10 cellular contexts compared by ENCODE assay signal in genomic region chr11:126485021-126485781, GRCh38.
DNase-seq lines count a peak whose midpoint lies in the region; ATAC-seq and TF ChIP-seq lines count a peak whose summit lies in the region.
"Had no signal": no experiment of that assay in that cellular context is flagged by ENCODE, and none has a peak within 500 bp of the region (broad histone marks: within the 10 kb centered on the region; RNA-seq: fewer than 3 reads in every experiment).

No MANE protein-coding gene starts in this region.

- H3K4me3 Mint-ChIP-seq in T-cell: no peak overlapping the region

- CTCF ChIA-PET in T-cell (lab: Charles Lee): interaction anchor here (0.7 to 1.5 kb wide), 3 partner anchors 44 to 542 kb away, joined by 4 to 6 read pairs (median 5); no protein-coding TSS in a partner anchor

- in situ Hi-C loops in GM23248 (cut with MboI): no loop called here

- H3K79me2 ChIP-seq in GM23248 (ENCODE audit: insufficient read depth): no peaks in the 10 kb centered on the region

- H3K4me1 Mint-ChIP-seq in T-cell: peaks cover 6% of the 10 kb centered on the region in 3 donors

- H3K9ac ChIP-seq in GM23248: peak overlapping the region; percentile 29

- H3K27me3 ChIP-seq in GM06990 (replicated peaks; ENCODE audit: control insufficient read depth, insufficient read depth, low read length) (no peaks in the 10 kb centered on the region; the same call in none of the 2 replicates), GM23248 (replicated peaks; ENCODE audit: insufficient read depth) (no peaks in the 10 kb centered on the region)

- no peaks in the 10 kb centered on the region for H3K9me3 Mint-ChIP-seq in T-cell

- H4K20me1 ChIP-seq in GM23248 (ENCODE audit: insufficient read depth): no peaks in the 10 kb centered on the region

- TF ChIP-seq POLR2A in erythroblast (IDR thresholded peaks at IDR 0.05; ENCODE audit: low read length): no peak

- H3K4me3 ChIP-seq in GM06990 (replicated peaks; ENCODE audit: low read depth, low read length): no peak overlapping the region
- no peak overlapping the region for H3K4me3 ChIP-seq in GM23248
- H3K4me3 ChIP-seq: lung had no signal

- ATAC-seq in GM18498 (IDR thresholded peaks at IDR 0.05; ENCODE audit: unreplicated experiment) (no peak), T-cell (replicated peaks in 1 of 4) (no peak)

- no peak overlapping the region for H2AFZ ChIP-seq in GM23248

- no peaks in the 10 kb centered on the region for H3K36me3 Mint-ChIP-seq in T-cell

- no peak overlapping the region for H3K4me2 ChIP-seq in GM23248 (ENCODE audit: unreplicated experiment)

- DNase-seq in GM06990 (ENCODE audit: extremely low read depth, insufficient read length) (no peak), GM23248 (peak; percentile 78), NOMO-1 treated with dmso at 0.1 percent for 144 hours (lab: John Stamatoyannopoulos, UW; ENCODE audit: unreplicated experiment) (peak; percentile 20), lung microvascular endothelial cell (ENCODE audit: low read depth in 2 of 2) (peak; percentile 13 to 28), erythroblast (lab: John Stamatoyannopoulos, UW) (no peak), NCI-H510A treated with DMSO at 0.1 percent for 48 hours (lab: John Stamatoyannopoulos, UW) (no peak), T-cell (no peak)
- DNase-seq: SHP77 treated with DMSO at 0.1 percent for 48 hours had no signal

- H3K36me3 ChIP-seq in GM06990 (ENCODE audit: control insufficient read depth, insufficient read depth, low read length): no peaks in the 10 kb centered on the region
- H3K36me3 ChIP-seq in GM23248 (ENCODE audit: low read depth): no peaks in the 10 kb centered on the region

- TF ChIP-seq CTCF in GM06990 (IDR thresholded peaks at IDR 0.05; ENCODE audit: insufficient read depth, low read length, poor library complexity, severe bottlenecking): peak; percentile 17

- peaks cover 25% of the 10 kb centered on the region for H3K4me1 ChIP-seq in GM23248 (ENCODE audit: insufficient read depth)

- H3F3A ChIP-seq in GM23248 (ENCODE audit: insufficient read depth): no peaks in the 10 kb centered on the region

- H3K9me3 ChIP-seq in GM23248 (ENCODE audit: low read depth): no peaks in the 10 kb centered on the region

- no peaks in the 10 kb centered on the region for H3K9me2 ChIP-seq in GM23248 (ENCODE audit: insufficient read depth)

- no peaks in the 10 kb centered on the region for H3K27me3 Mint-ChIP-seq in T-cell

- POLR2A ChIA-PET in T-cell (lab: Charles Lee): no interaction called here

- 52 to 62% methylated on average over 9 to 10 of the region's 10 CpGs for WGBS in GM23248 (ENCODE audit: low coverage in 1 of 2, low lambda C conversion rate in 2 of 2, missing lambda C conversion rate in 2 of 2), 2 experiments

- no peak overlapping the region for H3K27ac ChIP-seq in GM23248

- H3K27ac Mint-ChIP-seq in T-cell: no peak overlapping the region

Comparison
In these comparisons a context has a peak if more than half of its experiments do, and no peak if none do; other contexts are left out.
1. DNase-seq: peak in GM23248 (single experiment), NOMO-1 treated with dmso at 0.1 percent for 144 hours (single experiment) and lung microvascular endothelial cell (2 of 2); none in GM06990 (single experiment), erythroblast (0 of 2), NCI-H510A treated with DMSO at 0.1 percent for 48 hours (single experiment) and T-cell (0 of 34).